In the genomic region with DNA sequence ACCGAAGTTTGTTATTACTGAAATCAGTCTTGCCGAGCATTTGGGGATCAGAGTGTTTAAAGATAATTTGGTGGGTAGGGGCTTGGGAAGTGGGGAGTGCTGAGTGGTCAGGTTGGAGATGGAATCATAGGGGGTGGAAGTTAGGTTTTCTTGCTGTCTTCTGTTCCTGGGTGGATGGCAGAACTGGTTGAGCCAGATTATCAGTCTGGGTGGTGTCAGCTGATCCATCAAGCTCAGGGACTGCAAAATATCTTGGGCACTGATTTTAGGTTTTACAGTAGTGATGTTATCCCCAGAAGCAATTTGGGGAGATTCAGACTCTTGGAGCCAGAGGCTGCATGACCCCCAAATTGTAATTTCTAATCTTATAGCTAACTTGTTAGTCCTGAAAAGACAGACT, we compare ENCODE assay signal across 25 cellular contexts. TPM values are rescaled to one million over a fixed set of nuclear protein-coding genes. Genes with fewer than 3 reads are reported as not detected.
"Had no signal": no experiment of that assay in that cellular context is flagged by ENCODE, and none has a peak within 500 bp of the region (broad histone marks: within the 10 kb centered on the region; RNA-seq: fewer than 3 reads in every experiment).

No MANE protein-coding gene starts in this region.

- H3K79me2 ChIP-seq: hepatocyte had no signal

- H3K4me2 ChIP-seq: hepatocyte had no signal

- H3K27me3 ChIP-seq: esophagus muscularis mucosa, hepatocyte, right lobe of liver, upper lobe of left lung had no signal

- H3K4me3 Mint-ChIP-seq: activated CD4-positive, alpha-beta T cell treated with anti-CD3 and anti-CD28 coated beads, Interleukin-2, amount 10 ng/mL, durations not matched to agents 7 days and 5 days; activated CD8-positive, alpha-beta memory T cell treated with anti-CD3 and anti-CD28 coated beads, Interleukin-2, amount 10 ng/mL, durations not matched to agents 7 days and 5 days; activated CD8-positive, alpha-beta T cell treated with anti-CD3 and anti-CD28 coated beads for 36 hours; activated naive CD4-positive, alpha-beta T cell treated with anti-CD3 and anti-CD28 coated beads, Interleukin-2, amount 10 ng/mL, durations not matched to agents 7 days and 5 days; activated naive CD8-positive, alpha-beta T cell treated with anti-CD3 and anti-CD28 coated beads, Interleukin-2, amount 50 U/mL, for 24 hours; immature natural killer cell; naive B cell; stimulated activated naive B cell treated with anti-CD40 and anti-IgM and Interleukin-4, amounts not matched to agents 10 μg/mL and 1 μg/mL and 100 μg/mL, for 72 hours had no signal

- H2AFZ ChIP-seq: hepatocyte had no signal

- H3K27me3 Mint-ChIP-seq: activated CD4-positive, alpha-beta T cell treated with anti-CD3 and anti-CD28 coated beads, Interleukin-2, amount 10 ng/mL, durations not matched to agents 7 days and 5 days; activated CD8-positive, alpha-beta T cell treated with anti-CD3 and anti-CD28 coated beads for 36 hours; activated naive CD4-positive, alpha-beta T cell treated with anti-CD3 and anti-CD28 coated beads, Interleukin-2, amount 10 ng/mL, durations not matched to agents 7 days and 5 days had no signal

- H3K4me1 Mint-ChIP-seq: stimulated activated naive B cell treated with anti-CD40 and anti-IgM and Interleukin-4, amounts not matched to agents 10 μg/mL and 1 μg/mL and 100 μg/mL, for 72 hours had no signal

- H3K27ac ChIP-seq: esophagus muscularis mucosa, hepatocyte, left ventricle myocardium inferior, right lobe of liver, upper lobe of left lung had no signal

- DNase-seq: activated CD4-positive, alpha-beta T cell treated with anti-CD3 and anti-CD28 coated beads, Interleukin-2, amount 10 ng/mL, durations not matched to agents 7 days and 5 days; activated CD4-positive, CD25-positive, alpha-beta regulatory T cell treated with anti-CD3 and anti-CD28 coated beads, Interleukin-2, amount 50 U/mL, for 72 hours; activated CD8-positive, alpha-beta memory T cell treated with anti-CD3 and anti-CD28 coated beads, Interleukin-2, amount 10 ng/mL, durations not matched to agents 7 days and 5 days; activated CD8-positive, alpha-beta T cell treated with anti-CD3 and anti-CD28 coated beads for 36 hours; activated effector memory CD4-positive, alpha-beta T cell treated with anti-CD3 and anti-CD28 coated beads, Interleukin-2, amount 50 U/mL, for 16 hours; activated naive CD4-positive, alpha-beta T cell treated with anti-CD3 and anti-CD28 coated beads, Interleukin-2, amount 10 ng/mL, durations not matched to agents 7 days and 5 days; activated naive CD8-positive, alpha-beta T cell treated with anti-CD3 and anti-CD28 coated beads, Interleukin-2, amount 50 U/mL, for 24 hours; activated T-cell treated with anti-CD3 and anti-CD28 coated beads for 4 hours; caudate nucleus; dermis blood vessel endothelial cell; effector memory CD4-positive, alpha-beta T cell; glutamatergic neuron; immature natural killer cell; left ventricle myocardium inferior; naive B cell; nucleus accumbens; posterior cingulate gyrus; right lobe of liver; stimulated activated CD4-positive, alpha-beta T cell treated with anti-CD3 and anti-CD28 coated beads, Interleukin-2, amount 100 ng/mL, for 24 hours; stimulated activated naive B cell treated with anti-CD40 and anti-IgM and Interleukin-4, amounts not matched to agents 10 μg/mL and 1 μg/mL and 100 μg/mL, for 72 hours; T-helper 2 cell; upper lobe of left lung had no signal

- H3K4me3 ChIP-seq: esophagus muscularis mucosa, hepatocyte, left ventricle myocardium inferior, right lobe of liver, skin epidermis, upper lobe of left lung had no signal

- H3K9me3 Mint-ChIP-seq: activated CD4-positive, alpha-beta T cell treated with anti-CD3 and anti-CD28 coated beads, Interleukin-2, amount 10 ng/mL, durations not matched to agents 7 days and 5 days; activated CD8-positive, alpha-beta T cell treated with anti-CD3 and anti-CD28 coated beads for 36 hours; activated naive CD4-positive, alpha-beta T cell treated with anti-CD3 and anti-CD28 coated beads, Interleukin-2, amount 10 ng/mL, durations not matched to agents 7 days and 5 days; activated naive CD8-positive, alpha-beta T cell treated with anti-CD3 and anti-CD28 coated beads, Interleukin-2, amount 50 U/mL, for 24 hours; immature natural killer cell; naive B cell; stimulated activated naive B cell treated with anti-CD40 and anti-IgM and Interleukin-4, amounts not matched to agents 10 μg/mL and 1 μg/mL and 100 μg/mL, for 72 hours had no signal

- H3K36me3 ChIP-seq: esophagus muscularis mucosa, left ventricle myocardium inferior, right lobe of liver, upper lobe of left lung had no signal

- H3K9me3 ChIP-seq: esophagus muscularis mucosa, left ventricle myocardium inferior, right lobe of liver, upper lobe of left lung had no signal

- H3K36me3 Mint-ChIP-seq: activated CD8-positive, alpha-beta memory T cell treated with anti-CD3 and anti-CD28 coated beads, Interleukin-2, amount 10 ng/mL, durations not matched to agents 7 days and 5 days; activated naive CD4-positive, alpha-beta T cell treated with anti-CD3 and anti-CD28 coated beads, Interleukin-2, amount 10 ng/mL, durations not matched to agents 7 days and 5 days; naive B cell; stimulated activated naive B cell treated with anti-CD40 and anti-IgM and Interleukin-4, amounts not matched to agents 10 μg/mL and 1 μg/mL and 100 μg/mL, for 72 hours had no signal

- ATAC-seq: activated CD8-positive, alpha-beta memory T cell treated with anti-CD3 and anti-CD28 coated beads, Interleukin-2, amount 10 ng/mL, durations not matched to agents 7 days and 5 days; activated CD8-positive, alpha-beta T cell treated with anti-CD3 and anti-CD28 coated beads for 36 hours; activated naive CD8-positive, alpha-beta T cell treated with anti-CD3 and anti-CD28 coated beads, Interleukin-2, amount 50 U/mL, for 24 hours; right lobe of liver; stimulated activated naive B cell treated with anti-CD40 and anti-IgM and Interleukin-4, amounts not matched to agents 10 μg/mL and 1 μg/mL and 100 μg/mL, for 72 hours had no signal

- H3K27ac Mint-ChIP-seq: activated CD4-positive, alpha-beta T cell treated with anti-CD3 and anti-CD28 coated beads, Interleukin-2, amount 10 ng/mL, durations not matched to agents 7 days and 5 days; activated CD8-positive, alpha-beta memory T cell treated with anti-CD3 and anti-CD28 coated beads, Interleukin-2, amount 10 ng/mL, durations not matched to agents 7 days and 5 days; activated CD8-positive, alpha-beta T cell treated with anti-CD3 and anti-CD28 coated beads for 36 hours; activated naive CD4-positive, alpha-beta T cell treated with anti-CD3 and anti-CD28 coated beads, Interleukin-2, amount 10 ng/mL, durations not matched to agents 7 days and 5 days; activated naive CD8-positive, alpha-beta T cell treated with anti-CD3 and anti-CD28 coated beads, Interleukin-2, amount 50 U/mL, for 24 hours; immature natural killer cell; stimulated activated naive B cell treated with anti-CD40 and anti-IgM and Interleukin-4, amounts not matched to agents 10 μg/mL and 1 μg/mL and 100 μg/mL, for 72 hours had no signal

RNA-seq across cellular contexts. Expression of a gene that starts 5.4 kb away (rescaled TPM):
- total RNA-seq: dermis blood vessel endothelial cell had no signal
- polyA plus RNA-seq: immature natural killer cell had no signal
